Comparison of ENCODE assay signal across 35 cellular contexts in genomic region chr10:69416695-69417094, GRCh38. TPM values are rescaled to one million over a fixed set of nuclear protein-coding genes. Genes with fewer than 3 reads are reported as not detected.
A peak's percentile ranks its signal among the peaks of the same experiment; 100 is the strongest.
DNase-seq lines count a peak whose midpoint lies in the region; ATAC-seq, FAIRE-seq and TF ChIP-seq lines count a peak whose summit lies in the region.
"Had no signal": no experiment of that assay in that cellular context is flagged by ENCODE, and none has a peak within 500 bp of the region (broad histone marks: within the 10 kb centered on the region; RNA-seq: fewer than 3 reads in every experiment).

TSS of gene TACR2 (minus strand) at chr10:69416918. CDS start at chr10:69416323, 595 bp downstream.

- H3K4me3 ChIP-seq in GM23338 (no peak within 1 kb of the TSS), H1 (ENCODE audit: extremely low read depth in 1 of 4, insufficient read depth in 2 of 4, low read depth in 3 of 4, low read length in 4 of 4) (no peak within 1 kb of the TSS), muscle layer of duodenum (ENCODE audit: low read depth in 1 of 2, low read length in 2 of 2) (peak within 1 kb of the TSS; percentile 60 to 70), stomach smooth muscle (ENCODE audit: low read length in 2 of 2) (peak within 1 kb of the TSS; percentile 72 to 95)
- H3K4me3 ChIP-seq: K562, psoas muscle, thoracic aorta had no signal

- H3K36me3 Mint-ChIP-seq in GM23338 (ENCODE audit: low read depth) = no peaks in the 10 kb centered on the region
- H3K36me3 Mint-ChIP-seq: memory B cell, naive B cell had no signal

- H4K20me1 ChIP-seq in GM23338 (replicated peaks; ENCODE audit: insufficient read depth) (no peaks in the 10 kb centered on the region), H1 (replicated peaks in 1 of 2; ENCODE audit: control insufficient read depth in 1 of 2, insufficient read depth in 2 of 2, low read length in 2 of 2) (no peaks in the 10 kb centered on the region)

- H3K9me3 ChIP-seq in H1 (ENCODE audit: insufficient read depth in 2 of 2, low read depth in 1 of 2, low read length in 1 of 2) = no peaks in the 10 kb centered on the region
- no peaks in the 10 kb centered on the region for H3K9me3 ChIP-seq in muscle layer of duodenum (ENCODE audit: control insufficient read depth in 1 of 2, low read length in 2 of 2)
- no peaks in the 10 kb centered on the region for H3K9me3 ChIP-seq in stomach smooth muscle (ENCODE audit: control insufficient read depth in 2 of 2, low read length in 2 of 2)
- H3K9me3 ChIP-seq: psoas muscle, SK-N-SH, thoracic aorta had no signal

- H3K4me2 ChIP-seq in GM23338 (no peak within 1 kb of the TSS), H1 (ENCODE audit: insufficient read depth in 1 of 2, low read depth in 2 of 2, low read length in 2 of 2) (no peak within 1 kb of the TSS)
- H3K4me2 ChIP-seq: SK-N-SH had no signal

- DNase-seq in GM23338 (ENCODE audit: low spot score) = no peak
- DNase-seq in H1 (ENCODE audit: low read depth in 1 of 2, low spot score in 2 of 2) = no peak
- DNase-seq in stimulated activated CD4-positive, alpha-beta T cell treated with anti-CD3 and anti-CD28 coated beads, Interleukin-1b, Interleukin-23, amount 100 ng/mL, for 48 hours = no peak
- no peak for DNase-seq in NCI-H1417 (lab: John Stamatoyannopoulos, UW)
- DNase-seq: activated CD4-positive, alpha-beta T cell treated with anti-CD3 and anti-CD28 coated beads, Interleukin-2, amount 50 U/mL, for 48 hours; activated CD4-positive, CD25-positive, alpha-beta regulatory T cell treated with anti-CD3 and anti-CD28 coated beads, Interleukin-2, amount 50 U/mL, for 72 hours; activated CD8-positive, alpha-beta memory T cell treated with anti-CD3 and anti-CD28 coated beads, Interleukin-2, amount 50 U/mL, for 4 hours; activated naive CD4-positive, alpha-beta T cell; activated naive CD8-positive, alpha-beta T cell treated with anti-CD3 and anti-CD28 coated beads, Interleukin-2, amount 50 U/mL, for 24 hours; caudate nucleus; cortex of kidney; DMS53; effector memory CD4-positive, alpha-beta T cell; naive B cell; NCI-H1105 treated with DMSO at 0.1 percent for 48 hours; NCI-H2029; NCI-H526 treated with DMSO at 0.1 percent for 48 hours; SK-N-SH; stimulated activated naive CD4-positive, alpha-beta T cell treated with Interleukin-2 at 50 U/mL for 16 hours had no signal

- no peaks in the 10 kb centered on the region for H3F3A ChIP-seq in GM23338 (replicated peaks; ENCODE audit: low read depth)

- H3K18ac ChIP-seq in H1 (ENCODE audit: extremely low read depth, low read length) = no peak within 1 kb of the TSS

- H2BK15ac ChIP-seq in H1 (ENCODE audit: low read length) = no peak within 1 kb of the TSS

- no peak for TF ChIP-seq EP300 in H1 (IDR thresholded peaks at IDR 0.05; ENCODE audit: borderline replicate concordance in 1 of 2, low read depth in 2 of 2, low read length in 2 of 2)

- TF ChIP-seq CTCF in GM23338 (conservative IDR thresholded peaks at IDR 0.05; ENCODE audit: low read depth in 2 of 2) = no peak
- TF ChIP-seq CTCF in H1 (IDR thresholded peaks at IDR 0.05; ENCODE audit: control extremely low read depth in 1 of 3, insufficient read depth in 1 of 3, low read depth in 1 of 3, low read length in 3 of 3) = no peak

- H4K5ac ChIP-seq in H1 (ENCODE audit: insufficient read length, low read depth, low read length) = no peak within 1 kb of the TSS

- WGBS in H1 (ENCODE audit: extremely low coverage in 1 of 2, insufficient coverage in 1 of 2, insufficient read length in 1 of 2, insufficient replicate concordance in 2 of 2, low coverage in 1 of 2, low lambda C conversion rate in 2 of 2, missing lambda C conversion rate in 1 of 2), 2 experiments = 84% methylated on average over 6 of the region's 10 CpGs; no CpG with 5 or more reads in 1 of the 2 experiments

- H2AFZ ChIP-seq in GM23338 = peak within 1 kb of the TSS; percentile 14; the same call in 1 of the 2 replicates
- H2AFZ ChIP-seq in H1 (ENCODE audit: low read length) = no peak within 1 kb of the TSS

- TF ChIP-seq POLR2A in H1 (IDR thresholded peaks at IDR 0.05; ENCODE audit: control extremely low read depth in 1 of 2, low read depth in 2 of 2, low read length in 2 of 2) = no peak

- FAIRE-seq in H1 (lab: Jason Lieb, UNC) = no peak
- FAIRE-seq: islet of Langerhans had no signal

- no peak within 1 kb of the TSS for H3K56ac ChIP-seq in H1 (replicated peaks; ENCODE audit: insufficient read length, low read depth, low read length)

- H4K91ac ChIP-seq in H1 (replicated peaks; ENCODE audit: insufficient read length, low read length) = no peak within 1 kb of the TSS

- no peak within 1 kb of the TSS for H3K4ac ChIP-seq in H1 (replicated peaks; ENCODE audit: insufficient read length, low read depth, low read length)

- peak within 1 kb of the TSS; percentile 52; the same call in 1 of the 2 replicates for H2BK5ac ChIP-seq in H1 (ENCODE audit: low read depth, low read length)

- H3K27me3 ChIP-seq in GM23338 (ENCODE audit: insufficient read depth) = no peaks in the 10 kb centered on the region
- H3K27me3 ChIP-seq in H1 (replicated peaks in 1 of 4; ENCODE audit: control insufficient read depth in 3 of 4, extremely low read depth in 1 of 4, insufficient read depth in 3 of 4, low read length in 3 of 4) = no peaks in the 10 kb centered on the region
- H3K27me3 ChIP-seq in muscle layer of duodenum (ENCODE audit: low read depth, low read length) = no peaks in the 10 kb centered on the region
- no peaks in the 10 kb centered on the region for H3K27me3 ChIP-seq in stomach smooth muscle (ENCODE audit: control insufficient read depth in 1 of 2, insufficient read depth in 2 of 2, low read length in 2 of 2)

- H3K79me2 ChIP-seq in GM23338 (replicated peaks; ENCODE audit: insufficient read depth) (no peaks in the 10 kb centered on the region), H1 (ENCODE audit: control insufficient read depth in 1 of 2, insufficient read depth in 2 of 2, low read length in 2 of 2) (no peaks in the 10 kb centered on the region)

- H3K27ac Mint-ChIP-seq in GM23338 = no peak within 1 kb of the TSS
- H3K27ac Mint-ChIP-seq: activated naive CD8-positive, alpha-beta T cell treated with anti-CD3 and anti-CD28 coated beads, Interleukin-2, amount 50 U/mL, for 24 hours; memory B cell had no signal

- ATAC-seq in GM23338 (no peak), GM19463 (IDR thresholded peaks at IDR 0.05; ENCODE audit: unreplicated experiment) (no peak), GM18519 (IDR thresholded peaks at IDR 0.05; ENCODE audit: low FRiP score, unreplicated experiment) (no peak)
- ATAC-seq: activated naive CD8-positive, alpha-beta T cell treated with anti-CD3 and anti-CD28 coated beads, Interleukin-2, amount 50 U/mL, for 24 hours; K562; left lobe of liver; psoas muscle; Right ventricle myocardium inferior had no signal

- H2BK12ac ChIP-seq in H1 (ENCODE audit: low read depth, low read length) = no peak within 1 kb of the TSS

- no peak within 1 kb of the TSS for H3K14ac ChIP-seq in H1 (ENCODE audit: insufficient read length)

- CTCF ChIA-PET in H1 (lab: Charles Lee; ENCODE audit: partially characterized antibody) = interaction anchor here (0.9 to 4.3 kb wide), 6 partner anchors 9 to 239 kb away, joined by 3 to 18 read pairs (median 4); no protein-coding TSS in a partner anchor

- H3K23me2 ChIP-seq in H1 (ENCODE audit: low read depth, low read length) = no peaks in the 10 kb centered on the region

- no peaks in the 10 kb centered on the region for H3K79me1 ChIP-seq in H1 (ENCODE audit: low read depth, low read length)

- H2BK20ac ChIP-seq in H1 (ENCODE audit: low read length) = no peak within 1 kb of the TSS

- no peak within 1 kb of the TSS; a peak in 1 of 7 replicates for H3K9ac ChIP-seq in H1 (replicated peaks in 1 of 4; ENCODE audit: extremely low read depth in 1 of 4, low read depth in 3 of 4, low read length in 3 of 4)
- H3K9ac ChIP-seq in stomach smooth muscle (ENCODE audit: low read length in 2 of 2) = peak within 1 kb of the TSS; percentile 69 to 90
- H3K9ac ChIP-seq: SK-N-SH had no signal

- POLR2A ChIA-PET in H1 (lab: Charles Lee; ENCODE audit: partially characterized antibody) = interaction anchor here (0.8 kb wide), 1 partner anchor 295 kb away, joined by 4 read pairs; no protein-coding TSS in a partner anchor

- no peak within 1 kb of the TSS for H3K23ac ChIP-seq in H1 (ENCODE audit: insufficient read length)

- no peaks in the 10 kb centered on the region for H3K9me3 Mint-ChIP-seq in GM23338
- H3K9me3 Mint-ChIP-seq: activated naive CD8-positive, alpha-beta T cell treated with anti-CD3 and anti-CD28 coated beads, Interleukin-2, amount 50 U/mL, for 24 hours; memory B cell; naive B cell had no signal

- H3K27me3 Mint-ChIP-seq in GM23338 (ENCODE audit: insufficient read depth, low read depth, poor library complexity) = peaks cover 6% of the 10 kb centered on the region
- H3K27me3 Mint-ChIP-seq: activated naive CD8-positive, alpha-beta T cell treated with anti-CD3 and anti-CD28 coated beads, Interleukin-2, amount 50 U/mL, for 24 hours had no signal

- no peaks in the 10 kb centered on the region for H3K9me2 ChIP-seq in GM23338 (ENCODE audit: insufficient read depth)
- H3K9me2 ChIP-seq: SK-N-SH had no signal

- peaks cover 5% of the 10 kb centered on the region for H3K4me1 Mint-ChIP-seq in GM23338
- H3K4me1 Mint-ChIP-seq: activated naive CD8-positive, alpha-beta T cell treated with anti-CD3 and anti-CD28 coated beads, Interleukin-2, amount 50 U/mL, for 24 hours had no signal

- no peak within 1 kb of the TSS for H3K27ac ChIP-seq in GM23338 (ENCODE audit: low read depth)
- H3K27ac ChIP-seq in H1 (ENCODE audit: low read depth, low read length) = no peak within 1 kb of the TSS
- H3K27ac ChIP-seq in muscle layer of duodenum (ENCODE audit: low read length) = peak within 1 kb of the TSS; percentile 74
- H3K27ac ChIP-seq in stomach smooth muscle (ENCODE audit: low read length) = peak within 1 kb of the TSS; percentile 92
- H3K27ac ChIP-seq: psoas muscle, thoracic aorta had no signal

- H4K8ac ChIP-seq in H1 (ENCODE audit: extremely low read depth, insufficient read depth, low read length) = peak within 1 kb of the TSS; percentile 1

- H3K4me1 ChIP-seq in GM23338 (ENCODE audit: insufficient read depth) (no peaks in the 10 kb centered on the region), H1 (replicated peaks in 1 of 4; ENCODE audit: control insufficient read depth in 3 of 4, insufficient read depth in 4 of 4, low read length in 3 of 4) (no peaks in the 10 kb centered on the region; a peak in 2 of 7 replicates), muscle layer of duodenum (ENCODE audit: control insufficient read depth in 1 of 2, insufficient read depth in 2 of 2, low read length in 2 of 2) (peaks cover 0 to 26% of the 10 kb centered on the region in 2 donors), stomach smooth muscle (ENCODE audit: control insufficient read depth, insufficient read depth, low read length) (peaks cover 53% of the 10 kb centered on the region)

- H3K4me3 Mint-ChIP-seq in GM23338 = no peak within 1 kb of the TSS
- H3K4me3 Mint-ChIP-seq: activated naive CD8-positive, alpha-beta T cell treated with anti-CD3 and anti-CD28 coated beads, Interleukin-2, amount 50 U/mL, for 24 hours; memory B cell; naive B cell had no signal

- H2AK5ac ChIP-seq in H1 (ENCODE audit: low read depth, low read length) = no peak within 1 kb of the TSS

- H2BK120ac ChIP-seq in H1 (replicated peaks; ENCODE audit: low read depth, low read length) = no peak within 1 kb of the TSS

- no peak for TF ChIP-seq RAD21 in H1 (IDR thresholded peaks at IDR 0.05 in 1 of 2, conservative IDR thresholded peaks at IDR 0.05 in 1 of 2; ENCODE audit: low read depth in 2 of 2, low read length in 2 of 2)

- H3K36me3 ChIP-seq in GM23338 (ENCODE audit: insufficient read depth) (no peaks in the 10 kb centered on the region), H1 (ENCODE audit: control insufficient read depth in 2 of 4, insufficient read depth in 4 of 4, low read length in 3 of 4) (no peaks in the 10 kb centered on the region), muscle layer of duodenum (ENCODE audit: control insufficient read depth in 1 of 2, insufficient read depth in 2 of 2, low read length in 2 of 2) (no peaks in the 10 kb centered on the region), stomach smooth muscle (ENCODE audit: control insufficient read depth in 2 of 2, insufficient read depth in 2 of 2, low read length in 2 of 2) (peaks cover 0 to 5% of the 10 kb centered on the region in 2 donors)
- H3K36me3 ChIP-seq: thoracic aorta had no signal

RNA-seq across cellular contexts. Expression of gene TACR2, which starts in this region (rescaled TPM):
- 0.54 TPM in 1 of 2 replicates, not detected in the other for total RNA-seq in GM23338 (2014; rRNA removed; shearing (Covaris generic))
- not detected in 2 replicates for polyA plus RNA-seq in GM23338 (2016; fragmentation: Nextera tagmentation; extraction: Ambion mirVana)
- total RNA-seq in H1 (2021; fragmentation: NEBNext Ultra II Directional; extraction: Animal tissue kit (Norgen Biotek cat#: 25700)) = not detected in 2 replicates
- 0.06 TPM in 1 of 2 replicates, not detected in the other for polyA plus RNA-seq in H1 (2011; rRNA removed)
- 0.06 TPM for polyA plus RNA-seq in H1 (2011; cell fraction: cytosol; rRNA removed)
- polyA plus RNA-seq in H1 (2011; cell fraction: nucleus; rRNA removed) = 0.06 TPM
- polyA plus RNA-seq in H1 (2012, experiment 1 of 2) = 0.13 to 0.33 TPM (median 0.20 TPM) in 4 replicates
- not detected for polyA plus RNA-seq in H1 (2012, experiment 2 of 2)
- polyA plus RNA-seq in H1 (2013, experiment 1 of 2) = 0.04 TPM
- 0.04 TPM for polyA plus RNA-seq in H1 (2013, experiment 2 of 2)
- not detected in 2 replicates for polyA minus RNA-seq in H1 (2011; rRNA and poly(A)+ RNA removed)
- not detected for polyA minus RNA-seq in H1 (2011; cell fraction: cytosol; rRNA and poly(A)+ RNA removed)
- polyA minus RNA-seq in H1 (2011; cell fraction: nucleus; rRNA and poly(A)+ RNA removed) = not detected
- total RNA-seq: fibroblast of villous mesenchyme; HT1080; K562; left lobe of liver; MCF 10A; T-helper 2 cell treated with Interferon-gamma antibody and Interleukin-4, amounts not matched to agents 100 ng/mL and 5 ng/mL, for 36 hours had no signal
- polyA plus RNA-seq: AG04450, K562 had no signal

Comparison
In these comparisons a context has a peak if more than half of its experiments do, and no peak if none do; other contexts are left out.
1. H3K27ac ChIP-seq: peak in muscle layer of duodenum (single experiment) and stomach smooth muscle (single experiment); none in GM23338 (single experiment) and H1 (single experiment).
2. H3K4me3 ChIP-seq: peak in muscle layer of duodenum (2 of 2) and stomach smooth muscle (2 of 2); none in GM23338 (single experiment) and H1 (0 of 4).
3. H3K9ac ChIP-seq: peak in stomach smooth muscle (2 of 2); none in H1 (0 of 4).